Comparison of ENCODE assay signal across 2 cellular contexts in genomic region chr1:85259866-85260345, GRCh38.
TF ChIP-seq lines count a peak whose summit lies in the region.

No MANE protein-coding gene starts in this region.

TF ChIP-seq in A549, 52 proteins besides CTCF, POLR2A, EP300 and RAD21:
- TF ChIP-seq JUN (IDR thresholded peaks at IDR 0.05) (no peak), E2F6 (IDR thresholded peaks at IDR 0.05; ENCODE audit: borderline replicate concordance, low read depth) (no peak), CEBPB (IDR thresholded peaks at IDR 0.05) (no peak)

TF ChIP-seq in GM12878, 131 proteins besides CTCF, POLR2A, EP300 and RAD21:
- TF ChIP-seq PAX5 (IDR thresholded peaks at IDR 0.05; ENCODE audit: borderline replicate concordance, low read depth, low read length) (no peak), NR2C1 (IDR thresholded peaks at IDR 0.05) (no peak), HDGF (IDR thresholded peaks at IDR 0.05) (no peak), CEBPB (IDR thresholded peaks at IDR 0.05; ENCODE audit: borderline replicate concordance in 1 of 2, low read depth in 2 of 2, low read length in 2 of 2) (no peak), IRF4 (IDR thresholded peaks at IDR 0.05; ENCODE audit: low read depth, low read length) (no peak), RAD51 (IDR thresholded peaks at IDR 0.05) (no peak), ZNF207 (IDR thresholded peaks at IDR 0.05; ENCODE audit: borderline replicate concordance) (no peak), SMAD5 (IDR thresholded peaks at IDR 0.05; ENCODE audit: low read depth) (no peak), PRDM15 (CRISPR knock-in tag; IDR thresholded peaks at IDR 0.05) (no peak), USF2 (IDR thresholded peaks at IDR 0.05; ENCODE audit: borderline replicate concordance, low read depth, low read length) (no peak)
